8 cellular contexts compared by ENCODE assay signal in genomic region chr19:1266116-1266817, GRCh38. TPM values are rescaled to one million over a fixed set of nuclear protein-coding genes. Genes with fewer than 3 reads are reported as not detected.
DNase-seq lines count a peak whose midpoint lies in the region; ATAC-seq and TF ChIP-seq lines count a peak whose summit lies in the region.

No MANE protein-coding gene starts in this region.

- H3K36me3 ChIP-seq in kidney epithelial cell (ENCODE audit: control insufficient read depth, insufficient read depth, low read length): no peaks in the 10 kb centered on the region

- H3K27me3 ChIP-seq in kidney epithelial cell (ENCODE audit: control insufficient read depth, insufficient read depth, low read length): no peaks in the 10 kb centered on the region

- POLR2A ChIA-PET in GM10248 (lab: Yijun Ruan, JAX): interaction anchor here (0.7 to 4.0 kb wide), 5 partner anchors 11 to 25 kb away, joined by 3 to 65 read pairs (median 4); partner anchors contain the start of gene ATP5F1D
- POLR2A ChIA-PET in WTC11 (lab: Charles Lee): interaction anchor here (0.6 to 2.3 kb wide), 12 partner anchors 9 to 475 kb away, joined by 3 to 37 read pairs (median 4); partner anchors contain the start of gene FAM174C

- peaks cover 62% of the 10 kb centered on the region for H3K4me1 Mint-ChIP-seq in WTC11
- H3K4me1 Mint-ChIP-seq in central memory CD8-positive, alpha-beta T cell: peaks cover 71% of the 10 kb centered on the region

- H3K4me3 ChIP-seq in kidney epithelial cell (ENCODE audit: low read depth, low read length): peak overlapping the region; percentile 38

- peaks cover 7% of the 10 kb centered on the region for H3K27me3 Mint-ChIP-seq in WTC11 (ENCODE audit: low read depth)
- no peaks in the 10 kb centered on the region for H3K27me3 Mint-ChIP-seq in central memory CD8-positive, alpha-beta T cell

- peak overlapping the region; percentile 67 for H3K4me3 Mint-ChIP-seq in WTC11
- H3K4me3 Mint-ChIP-seq in central memory CD8-positive, alpha-beta T cell: peak overlapping the region; percentile 82

- DNase-seq in GM10248 (ENCODE audit: extremely low spot score) (peak; percentile 91), NCI-H1930 (lab: John Stamatoyannopoulos, UW) (peak; percentile 75 to 80), WTC11 (ENCODE audit: low spot score) (peak; percentile 86), kidney epithelial cell (ENCODE audit: low read depth) (no peak), NCI-H2107 treated with DMSO at 0.1 percent for 48 hours (lab: John Stamatoyannopoulos, UW; ENCODE audit: unreplicated experiment) (no peak)
- peak; percentile 74 to 77 for DNase-seq in central memory CD8-positive, alpha-beta T cell (ENCODE audit: low spot score in 2 of 2)
- peak; percentile 90 for DNase-seq in stimulated activated CD4-positive, alpha-beta T cell treated with anti-CD3 and anti-CD28 coated beads, Interleukin-15, amount 100 ng/mL, for 24 hours

- no peaks in the 10 kb centered on the region for H3K9me3 Mint-ChIP-seq in WTC11
- H3K9me3 Mint-ChIP-seq in central memory CD8-positive, alpha-beta T cell: no peaks in the 10 kb centered on the region

- peaks cover 16% of the 10 kb centered on the region for H3K36me3 Mint-ChIP-seq in WTC11
- H3K36me3 Mint-ChIP-seq in central memory CD8-positive, alpha-beta T cell (ENCODE audit: insufficient read depth): peaks cover 34% of the 10 kb centered on the region

- ATAC-seq in HG02678 (IDR thresholded peaks at IDR 0.05; ENCODE audit: unreplicated experiment): peak; percentile 37
- peak; percentile 8 for ATAC-seq in WTC11
- peak; percentile 29 for ATAC-seq in central memory CD8-positive, alpha-beta T cell (replicated peaks; ENCODE audit: extremely low read depth, poor library complexity, severe bottlenecking)

- CTCF ChIA-PET in GM10248 (lab: Yijun Ruan, JAX): interaction anchor here (0.7 to 18.0 kb wide), 23 partner anchors 8 to 587 kb away, joined by 3 to 491 read pairs (median 4); partner anchors contain the start of genes ATP5F1D, CBARP, CNN2 and FAM174C
- CTCF ChIA-PET in WTC11 (lab: Charles Lee): interaction anchor here (0.6 to 15.6 kb wide), 60 partner anchors 9 to 688 kb away, joined by 3 to 648 read pairs (median 4); partner anchors contain the start of genes ARHGAP45, ATP5F1D, FAM174C and GPX4

- no peak for TF ChIP-seq CTCF in GM10248 (IDR thresholded peaks at IDR 0.05; ENCODE audit: control extremely low read depth, extremely low read depth, low read depth, missing control alignments)
- no peak for TF ChIP-seq CTCF in WTC11 (IDR thresholded peaks at IDR 0.05)
- no peak for TF ChIP-seq CTCF in kidney epithelial cell (IDR thresholded peaks at IDR 0.05; ENCODE audit: insufficient read depth, low read length, poor library complexity, severe bottlenecking)

- H3K27ac Mint-ChIP-seq in WTC11: no peak overlapping the region
- H3K27ac Mint-ChIP-seq in central memory CD8-positive, alpha-beta T cell (ENCODE audit: low read depth): no peak overlapping the region

TF ChIP-seq in WTC11, 78 proteins besides CTCF, POLR2A, EP300 and RAD21 (continues in another document):
- TF ChIP-seq MAX (CRISPR knock-in tag; IDR thresholded peaks at IDR 0.05) (peak; percentile 63), RORB (CRISPR knock-in tag; IDR thresholded peaks at IDR 0.05) (no peak), FOXK1 (CRISPR knock-in tag; IDR thresholded peaks at IDR 0.05) (no peak), ETV6 (CRISPR knock-in tag; IDR thresholded peaks at IDR 0.05) (no peak; the same call in none of the 2 replicates), NR1H2 (CRISPR knock-in tag; IDR thresholded peaks at IDR 0.05) (no peak), ZNF138 (CRISPR knock-in tag; conservative IDR thresholded peaks at IDR 0.05) (no peak), CREB1 (CRISPR knock-in tag; IDR thresholded peaks at IDR 0.05) (no peak), ZNF263 (CRISPR knock-in tag; IDR thresholded peaks at IDR 0.05; ENCODE audit: low read depth) (peak; percentile 50; the same call in 1 of the 2 replicates), ATF1 (CRISPR knock-in tag; IDR thresholded peaks at IDR 0.05) (no peak), SMAD3 (CRISPR knock-in tag; IDR thresholded peaks at IDR 0.05; ENCODE audit: borderline replicate concordance) (no peak), HMGXB4 (CRISPR knock-in tag; IDR thresholded peaks at IDR 0.05) (no peak), FOXP4 (CRISPR knock-in tag; IDR thresholded peaks at IDR 0.05) (0 out of 2 replicates have a peak, but pooled peaks have one; percentile 56), GTF2I (CRISPR knock-in tag; conservative IDR thresholded peaks at IDR 0.05) (no peak), ESRRA (CRISPR knock-in tag; IDR thresholded peaks at IDR 0.05; ENCODE audit: borderline replicate concordance) (no peak), FOXP1 (CRISPR knock-in tag; IDR thresholded peaks at IDR 0.05; ENCODE audit: borderline replicate concordance) (no peak; the same call in 1 of the 2 replicates), CREM (CRISPR knock-in tag; IDR thresholded peaks at IDR 0.05) (no peak)
- TF ChIP-seq, protein P1, sequence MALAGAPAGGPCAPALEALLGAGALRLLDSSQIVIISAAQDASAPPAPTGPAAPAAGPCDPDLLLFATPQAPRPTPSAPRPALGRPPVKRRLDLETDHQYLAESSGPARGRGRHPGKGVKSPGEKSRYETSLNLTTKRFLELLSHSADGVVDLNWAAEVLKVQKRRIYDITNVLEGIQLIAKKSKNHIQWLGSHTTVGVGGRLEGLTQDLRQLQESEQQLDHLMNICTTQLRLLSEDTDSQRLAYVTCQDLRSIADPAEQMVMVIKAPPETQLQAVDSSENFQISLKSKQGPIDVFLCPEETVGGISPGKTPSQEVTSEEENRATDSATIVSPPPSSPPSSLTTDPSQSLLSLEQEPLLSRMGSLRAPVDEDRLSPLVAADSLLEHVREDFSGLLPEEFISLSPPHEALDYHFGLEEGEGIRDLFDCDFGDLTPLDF (CRISPR knock-in tag; IDR thresholded peaks at IDR 0.05): no peak
- TF ChIP-seq, protein P2, sequence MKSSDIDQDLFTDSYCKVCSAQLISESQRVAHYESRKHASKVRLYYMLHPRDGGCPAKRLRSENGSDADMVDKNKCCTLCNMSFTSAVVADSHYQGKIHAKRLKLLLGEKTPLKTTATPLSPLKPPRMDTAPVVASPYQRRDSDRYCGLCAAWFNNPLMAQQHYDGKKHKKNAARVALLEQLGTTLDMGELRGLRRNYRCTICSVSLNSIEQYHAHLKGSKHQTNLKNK (CRISPR knock-in tag; IDR thresholded peaks at IDR 0.05): no peak

RNA-seq across cellular contexts. Expression of gene CIRBP, which starts 2.9 kb away (rescaled TPM):
- total RNA-seq in WTC11 (2021) (256 to 298 TPM (median 256 TPM) in 3 replicates), kidney epithelial cell (298 and 403 TPM in 2 replicates)

RNA-seq across cellular contexts. Expression of gene FAM174C, which starts 9.1 kb away (rescaled TPM):
- total RNA-seq in WTC11 (2021): 59.4 to 65.9 TPM (median 65.7 TPM) in 3 replicates
- total RNA-seq in kidney epithelial cell: 58.5 and 75.0 TPM in 2 replicates

RNA-seq across cellular contexts. Expression of gene MIDN, which starts 17.9 kb away (rescaled TPM):
- total RNA-seq in WTC11 (2021) (189 to 190 TPM (median 189 TPM) in 3 replicates), kidney epithelial cell (66.8 and 69.4 TPM in 2 replicates)

RNA-seq across cellular contexts. Expression of gene EFNA2, which starts 19.4 kb away (rescaled TPM):
- total RNA-seq in WTC11 (2021): 11.4 to 14.2 TPM (median 12.6 TPM) in 3 replicates
- total RNA-seq in kidney epithelial cell: 3.1 and 5.3 TPM in 2 replicates

RNA-seq across cellular contexts. Expression of gene ATP5F1D, which starts 24.7 kb away (rescaled TPM):
- total RNA-seq in WTC11 (2021): 262 to 277 TPM (median 270 TPM) in 3 replicates
- total RNA-seq in kidney epithelial cell: 55.3 and 69.8 TPM in 2 replicates

Comparison
In these comparisons a context has a peak if more than half of its experiments do, and no peak if none do; other contexts are left out.
1. DNase-seq: peak in GM10248 (single experiment), NCI-H1930 (2 of 2), WTC11 (single experiment), central memory CD8-positive, alpha-beta T cell (2 of 2) and stimulated activated CD4-positive, alpha-beta T cell treated with anti-CD3 and anti-CD28 coated beads, Interleukin-15, amount 100 ng/mL, for 24 hours (single experiment); none in kidney epithelial cell (single experiment) and NCI-H2107 treated with DMSO at 0.1 percent for 48 hours (single experiment).
2. Peak in every context shown above with its lines, with median percentiles within 50 percentile points of each other: ATAC-seq.